ENCODE assay signal across 1 cellular context in genomic region chr17:35808962-35809854, GRCh38.
TF ChIP-seq lines count a peak whose summit lies in the region.

Gene TAF15 (plus strand): TSS chr17:35809484. CDS start chr17:35809570, 86 bp downstream.

TF ChIP-seq in GM23338, 12 proteins besides CTCF, POLR2A, EP300 and RAD21 (continued from another document):
- TF ChIP-seq, protein P1, sequence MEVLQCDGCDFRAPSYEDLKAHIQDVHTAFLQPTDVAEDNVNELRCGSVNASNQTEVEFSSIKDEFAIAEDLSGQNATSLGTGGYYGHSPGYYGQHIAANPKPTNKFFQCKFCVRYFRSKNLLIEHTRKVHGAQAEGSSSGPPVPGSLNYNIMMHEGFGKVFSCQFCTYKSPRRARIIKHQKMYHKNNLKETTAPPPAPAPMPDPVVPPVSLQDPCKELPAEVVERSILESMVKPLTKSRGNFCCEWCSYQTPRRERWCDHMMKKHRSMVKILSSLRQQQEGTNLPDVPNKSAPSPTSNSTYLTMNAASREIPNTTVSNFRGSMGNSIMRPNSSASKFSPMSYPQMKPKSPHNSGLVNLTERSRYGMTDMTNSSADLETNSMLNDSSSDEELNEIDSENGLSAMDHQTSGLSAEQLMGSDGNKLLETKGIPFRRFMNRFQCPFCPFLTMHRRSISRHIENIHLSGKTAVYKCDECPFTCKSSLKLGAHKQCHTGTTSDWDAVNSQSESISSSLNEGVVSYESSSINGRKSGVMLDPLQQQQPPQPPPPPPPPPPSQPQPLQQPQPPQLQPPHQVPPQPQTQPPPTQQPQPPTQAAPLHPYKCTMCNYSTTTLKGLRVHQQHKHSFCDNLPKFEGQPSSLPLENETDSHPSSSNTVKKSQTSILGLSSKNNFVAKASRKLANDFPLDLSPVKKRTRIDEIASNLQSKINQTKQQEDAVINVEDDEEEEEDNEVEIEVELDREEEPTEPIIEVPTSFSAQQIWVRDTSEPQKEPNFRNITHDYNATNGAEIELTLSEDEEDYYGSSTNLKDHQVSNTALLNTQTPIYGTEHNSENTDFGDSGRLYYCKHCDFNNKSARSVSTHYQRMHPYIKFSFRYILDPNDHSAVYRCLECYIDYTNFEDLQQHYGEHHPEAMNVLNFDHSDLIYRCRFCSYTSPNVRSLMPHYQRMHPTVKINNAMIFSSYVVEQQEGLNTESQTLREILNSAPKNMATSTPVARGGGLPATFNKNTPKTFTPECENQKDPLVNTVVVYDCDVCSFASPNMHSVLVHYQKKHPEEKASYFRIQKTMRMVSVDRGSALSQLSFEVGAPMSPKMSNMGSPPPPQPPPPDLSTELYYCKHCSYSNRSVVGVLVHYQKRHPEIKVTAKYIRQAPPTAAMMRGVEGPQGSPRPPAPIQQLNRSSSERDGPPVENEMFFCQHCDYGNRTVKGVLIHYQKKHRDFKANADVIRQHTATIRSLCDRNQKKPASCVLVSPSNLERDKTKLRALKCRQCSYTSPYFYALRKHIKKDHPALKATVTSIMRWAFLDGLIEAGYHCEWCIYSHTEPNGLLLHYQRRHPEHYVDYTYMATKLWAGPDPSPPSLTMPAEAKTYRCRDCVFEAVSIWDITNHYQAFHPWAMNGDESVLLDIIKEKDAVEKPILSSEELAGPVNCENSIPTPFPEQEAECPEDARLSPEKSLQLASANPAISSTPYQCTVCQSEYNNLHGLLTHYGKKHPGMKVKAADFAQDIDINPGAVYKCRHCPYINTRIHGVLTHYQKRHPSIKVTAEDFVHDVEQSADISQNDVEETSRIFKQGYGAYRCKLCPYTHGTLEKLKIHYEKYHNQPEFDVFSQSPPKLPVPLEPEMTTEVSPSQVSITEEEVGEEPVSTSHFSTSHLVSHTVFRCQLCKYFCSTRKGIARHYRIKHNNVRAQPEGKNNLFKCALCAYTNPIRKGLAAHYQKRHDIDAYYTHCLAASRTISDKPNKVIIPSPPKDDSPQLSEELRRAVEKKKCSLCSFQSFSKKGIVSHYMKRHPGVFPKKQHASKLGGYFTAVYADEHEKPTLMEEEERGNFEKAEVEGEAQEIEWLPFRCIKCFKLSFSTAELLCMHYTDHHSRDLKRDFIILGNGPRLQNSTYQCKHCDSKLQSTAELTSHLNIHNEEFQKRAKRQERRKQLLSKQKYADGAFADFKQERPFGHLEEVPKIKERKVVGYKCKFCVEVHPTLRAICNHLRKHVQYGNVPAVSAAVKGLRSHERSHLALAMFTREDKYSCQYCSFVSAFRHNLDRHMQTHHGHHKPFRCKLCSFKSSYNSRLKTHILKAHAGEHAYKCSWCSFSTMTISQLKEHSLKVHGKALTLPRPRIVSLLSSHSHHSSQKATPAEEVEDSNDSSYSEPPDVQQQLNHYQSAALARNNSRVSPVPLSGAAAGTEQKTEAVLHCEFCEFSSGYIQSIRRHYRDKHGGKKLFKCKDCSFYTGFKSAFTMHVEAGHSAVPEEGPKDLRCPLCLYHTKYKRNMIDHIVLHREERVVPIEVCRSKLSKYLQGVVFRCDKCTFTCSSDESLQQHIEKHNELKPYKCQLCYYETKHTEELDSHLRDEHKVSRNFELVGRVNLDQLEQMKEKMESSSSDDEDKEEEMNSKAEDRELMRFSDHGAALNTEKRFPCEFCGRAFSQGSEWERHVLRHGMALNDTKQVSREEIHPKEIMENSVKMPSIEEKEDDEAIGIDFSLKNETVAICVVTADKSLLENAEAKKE (CRISPR knock-in tag; IDR thresholded peaks at IDR 0.05), result no peak
- TF ChIP-seq STAT1 (IDR thresholded peaks at IDR 0.05; ENCODE audit: unreplicated experiment), result no peak
